Comparison of ENCODE assay signal across 17 cellular contexts in genomic region chr7:90688826-90689225, GRCh38.
"Had no signal": no experiment of that assay in that cellular context is flagged by ENCODE, and none has a peak within 500 bp of the region (broad histone marks: within the 10 kb centered on the region; RNA-seq: fewer than 3 reads in every experiment).

No MANE protein-coding gene starts in this region.

- H3K4me1 ChIP-seq: breast epithelium, gastroesophageal sphincter had no signal

- H3K36me3 ChIP-seq: breast epithelium, gastroesophageal sphincter, left lung, ovary, sigmoid colon, spleen, upper lobe of left lung had no signal

- H3K9me3 ChIP-seq: breast epithelium, gastroesophageal sphincter, left lung, ovary, sigmoid colon, spleen, upper lobe of left lung had no signal

- H3K9me3 Mint-ChIP-seq: activated naive CD4-positive, alpha-beta T cell treated with anti-CD3 and anti-CD28 coated beads for 36 hours; activated naive CD8-positive, alpha-beta T cell treated with anti-CD3 and anti-CD28 coated beads, Interleukin-2, amount 50 U/mL, for 24 hours; activated T-helper 2 cell treated with anti-CD3 and anti-CD28 coated beads, Interferon-gamma antibody, Interleukin-2, Interleukin-4, amounts not matched to agents 10 μg/mL and 5 μg/mL and 100 μg/mL, durations not matched to agents 14 hours and 24 hours and 36 hours; stimulated activated naive CD8-positive, alpha-beta T cell treated with anti-CD3 and anti-CD28 coated beads, Interleukin-15, amount 100 ng/mL, for 72 hours; T-helper 2 cell treated with Interferon-gamma antibody and Interleukin-4, amounts not matched to agents 5 μg/mL and 100 μg/mL, for 36 hours had no signal

- FAIRE-seq: keratinocyte had no signal

- H3K4me1 Mint-ChIP-seq: stimulated activated naive CD8-positive, alpha-beta T cell treated with anti-CD3 and anti-CD28 coated beads, Interleukin-15, amount 100 ng/mL, for 72 hours had no signal

- DNase-seq: activated CD4-positive, CD25-positive, alpha-beta regulatory T cell treated with anti-CD3 and anti-CD28 coated beads, Interleukin-2, amount 50 U/mL, for 72 hours; activated naive CD4-positive, alpha-beta T cell treated with anti-CD3 and anti-CD28 coated beads for 36 hours; activated naive CD8-positive, alpha-beta T cell treated with anti-CD3 and anti-CD28 coated beads, Interleukin-2, amount 50 U/mL, for 24 hours; activated T-cell treated with anti-CD3 and anti-CD28 coated beads for 4 hours; aorta; left lung; ovary; sigmoid colon; spleen; stimulated activated naive CD8-positive, alpha-beta T cell treated with anti-CD3 and anti-CD28 coated beads, Interleukin-15, amount 100 ng/mL, for 72 hours; upper lobe of left lung had no signal

- H3K27ac ChIP-seq: breast epithelium, epithelial cell of prostate, gastroesophageal sphincter, left lung, ovary, sigmoid colon, spleen, upper lobe of left lung had no signal

- H3K4me3 Mint-ChIP-seq: activated naive CD4-positive, alpha-beta T cell treated with anti-CD3 and anti-CD28 coated beads for 36 hours; activated naive CD8-positive, alpha-beta T cell treated with anti-CD3 and anti-CD28 coated beads, Interleukin-2, amount 50 U/mL, for 24 hours; stimulated activated naive CD8-positive, alpha-beta T cell treated with anti-CD3 and anti-CD28 coated beads, Interleukin-15, amount 100 ng/mL, for 72 hours; T-helper 2 cell treated with Interferon-gamma antibody and Interleukin-4, amounts not matched to agents 5 μg/mL and 100 μg/mL, for 36 hours had no signal

- H3K4me3 ChIP-seq: breast epithelium, gastroesophageal sphincter, left lung, ovary, sigmoid colon, spleen, upper lobe of left lung had no signal

- H3K27ac Mint-ChIP-seq: activated naive CD4-positive, alpha-beta T cell treated with anti-CD3 and anti-CD28 coated beads for 36 hours; activated naive CD8-positive, alpha-beta T cell treated with anti-CD3 and anti-CD28 coated beads, Interleukin-2, amount 50 U/mL, for 24 hours; activated T-helper 2 cell treated with anti-CD3 and anti-CD28 coated beads, Interferon-gamma antibody, Interleukin-2, Interleukin-4, amounts not matched to agents 10 μg/mL and 5 μg/mL and 100 μg/mL, durations not matched to agents 14 hours and 24 hours and 36 hours; stimulated activated naive CD8-positive, alpha-beta T cell treated with anti-CD3 and anti-CD28 coated beads, Interleukin-15, amount 100 ng/mL, for 72 hours; T-helper 2 cell treated with Interferon-gamma antibody and Interleukin-4, amounts not matched to agents 5 μg/mL and 100 μg/mL, for 36 hours had no signal

- H3K27me3 ChIP-seq: breast epithelium, gastroesophageal sphincter, left lung, ovary, sigmoid colon, spleen, upper lobe of left lung had no signal
